Comparison of ENCODE assay signal across 1 cellular context in the genomic region with DNA sequence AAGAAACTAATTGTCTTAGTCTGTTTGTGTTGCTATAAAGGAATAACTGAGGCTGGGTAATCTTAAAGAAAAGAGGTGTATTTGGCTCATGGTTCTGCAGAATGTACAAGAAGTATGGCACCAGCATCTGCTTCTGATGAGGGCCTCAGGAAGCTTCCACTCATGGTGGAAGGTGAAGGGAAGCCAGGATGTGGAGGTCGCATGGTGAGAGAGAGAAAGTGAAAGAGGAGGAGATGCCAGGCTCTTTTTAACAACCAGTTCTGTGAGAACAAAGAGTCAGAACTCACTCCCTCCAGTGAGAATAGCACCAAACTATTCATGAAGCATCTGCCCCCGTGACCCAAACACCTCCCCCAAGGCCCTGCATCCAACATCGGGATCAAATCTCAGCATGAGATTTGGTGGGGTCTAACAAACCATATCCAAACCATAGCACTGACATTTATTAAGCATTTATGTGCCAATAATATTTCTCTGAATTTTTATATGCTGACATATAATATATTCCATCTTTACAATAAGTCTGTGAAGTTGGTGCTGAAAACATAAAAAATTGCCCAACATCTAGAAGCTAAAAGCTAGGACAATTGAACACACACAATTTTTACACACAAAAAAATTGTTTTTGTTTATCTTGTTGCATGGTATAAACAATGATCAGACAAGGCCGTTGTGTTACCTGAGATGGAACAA.
TF ChIP-seq lines count a peak whose summit lies in the region.

No MANE protein-coding gene starts in this region.

TF ChIP-seq in K562, 482 proteins besides CTCF, POLR2A, EP300 and RAD21 (continued from another document):
- TF ChIP-seq MAFF (IDR thresholded peaks at IDR 0.05; ENCODE audit: low read length) = peak; percentile 18; the same call in 1 of the 2 replicates
- TF ChIP-seq ZNF316 (IDR thresholded peaks at IDR 0.05) = peak; percentile 86
- no peak for TF ChIP-seq CEBPG (CRISPR knock-in tag; IDR thresholded peaks at IDR 0.05)
- TF ChIP-seq CEBPG (tag; conservative IDR thresholded peaks at IDR 0.05 in 1 of 2, IDR thresholded peaks at IDR 0.05 in 1 of 2) = peak in 1 of 2 experiments; percentile 69; a peak in 2 of 4 replicates
- TF ChIP-seq NR4A1 (CRISPR knock-in tag; IDR thresholded peaks at IDR 0.05) = no peak
- 0 out of 2 replicates have a peak, but pooled peaks have one; percentile 20 for TF ChIP-seq NR4A1 (tag; IDR thresholded peaks at IDR 0.05)
- TF ChIP-seq KDM1A (IDR thresholded peaks at IDR 0.05) = peak in 1 of 2 experiments; percentile 30; a peak in 1 of 4 replicates
- peak; percentile 81 for TF ChIP-seq C11orf30 (IDR thresholded peaks at IDR 0.05; ENCODE audit: low read depth)
- peak; percentile 62 for TF ChIP-seq MAFG (tag; conservative IDR thresholded peaks at IDR 0.05)
- 0 out of 2 replicates have a peak, but pooled peaks have one; percentile 23 for TF ChIP-seq PHB (CRISPR knock-in tag; IDR thresholded peaks at IDR 0.05)
- no peak for TF ChIP-seq PURB (CRISPR knock-in tag; IDR thresholded peaks at IDR 0.05; ENCODE audit: low read depth)
- 0 out of 2 replicates have a peak, but pooled peaks have one; percentile 18 for TF ChIP-seq PTRF (tag; IDR thresholded peaks at IDR 0.05)
- peak; percentile 80 for TF ChIP-seq TRIM28 (IDR thresholded peaks at IDR 0.05)
- no peak for TF ChIP-seq THRB (CRISPR knock-in tag; conservative IDR thresholded peaks at IDR 0.05)
- TF ChIP-seq RCOR1 (IDR thresholded peaks at IDR 0.05; ENCODE audit: borderline replicate concordance in 1 of 2, low read depth in 2 of 2, low read length in 2 of 2) = peak in 1 of 2 experiments; percentile 44; a peak in 2 of 4 replicates
TF ChIP-seq in K562: peak in this region for 12.
